In genomic region chr14:29109589-29109988, GRCh38 we compare ENCODE assay signal across 33 cellular contexts.
DNase-seq lines count a peak whose midpoint lies in the region; ATAC-seq, FAIRE-seq and TF ChIP-seq lines count a peak whose summit lies in the region.
"Had no signal": no experiment of that assay in that cellular context is flagged by ENCODE, and none has a peak within 500 bp of the region (broad histone marks: within the 10 kb centered on the region; RNA-seq: fewer than 3 reads in every experiment).

No MANE protein-coding gene starts in this region.

- no peaks in the 10 kb centered on the region for H3K9me1 ChIP-seq in K562 (ENCODE audit: control insufficient read depth, insufficient read depth, low read length)

- H3K4me2 ChIP-seq in HepG2 (ENCODE audit: low read depth, low read length) (no peak overlapping the region), A549 (no peak overlapping the region), K562 (ENCODE audit: insufficient read depth, low read length) (no peak overlapping the region)
- H3K4me2 ChIP-seq: BLaER1; BLaER1 treated with 17β-estradiol and CSF1 and Interleukin-3, amounts not matched to agents 10 nM and 100 nM had no signal

- H4K20me1 ChIP-seq in HepG2 (ENCODE audit: insufficient read depth, low read length) (no peaks in the 10 kb centered on the region), K562 (replicated peaks; ENCODE audit: control insufficient read depth, insufficient read depth, low read length) (no peaks in the 10 kb centered on the region)
- H4K20me1 ChIP-seq: BLaER1; BLaER1 treated with 17β-estradiol and CSF1 and Interleukin-3, amounts not matched to agents 10 nM and 100 nM had no signal

- H3K4me3 Mint-ChIP-seq in activated naive CD4-positive, alpha-beta T cell treated with anti-CD3 and anti-CD28 coated beads for 36 hours: no peak overlapping the region
- H3K4me3 Mint-ChIP-seq: B cell; CD14-positive monocyte; CD4-positive, alpha-beta memory T cell; CD4-positive, alpha-beta T cell; CD4-positive, CD25-positive, alpha-beta regulatory T cell; CD8-positive, alpha-beta memory T cell; CD8-positive, alpha-beta T cell had no signal

- H3K9me3 Mint-ChIP-seq in activated naive CD4-positive, alpha-beta T cell treated with anti-CD3 and anti-CD28 coated beads for 36 hours: peaks cover 7% of the 10 kb centered on the region

- TF ChIP-seq RAD21 in HepG2 (CRISPR knock-in tag; IDR thresholded peaks at IDR 0.05) (no peak), A549 (conservative IDR thresholded peaks at IDR 0.05 in 1 of 2, IDR thresholded peaks at IDR 0.05 in 1 of 2) (no peak), K562 (CRISPR knock-in tag; conservative IDR thresholded peaks at IDR 0.05 in 1 of 2, IDR thresholded peaks at IDR 0.05 in 1 of 2) (no peak)

- ATAC-seq in HepG2: no peak
- no peak for ATAC-seq in right lobe of liver
- ATAC-seq in A549: no peak
- ATAC-seq in K562: no peak
- ATAC-seq: CD8-positive, alpha-beta T cell had no signal

- BruUV-seq in HepG2 (replicated peaks; lab: Mats Ljungman, UMichigan) (no TSS peak), K562 (replicated peaks; lab: Mats Ljungman, UMichigan) (no TSS peak)

- no peak for DNase-seq in HepG2 (ENCODE audit: low spot score)
- DNase-seq in right lobe of liver: no peak
- DNase-seq in A549 (ENCODE audit: low read depth in 1 of 2, low spot score in 1 of 2): no peak
- DNase-seq in K562 (ENCODE audit: extremely low read depth in 1 of 4, low spot score in 3 of 4): no peak
- no peak for DNase-seq in activated naive CD4-positive, alpha-beta T cell treated with anti-CD3 and anti-CD28 coated beads for 36 hours
- DNase-seq in NCI-H1105 (lab: John Stamatoyannopoulos, UW): no peak
- DNase-seq: 8988T; ACHN; AML-193; BE2C; C1 segment of cervical spinal cord; Caco-2; Calu3; CD4-positive, alpha-beta memory T cell; CD4-positive, alpha-beta T cell; CD4-positive, CD25-positive, alpha-beta regulatory T cell; CD8-positive, alpha-beta memory T cell; CD8-positive, alpha-beta T cell; COR-L47; DMS 273 treated with DMSO at 0.1 percent for 48 hours; DMS153; DMS53; DMS79; DMS79 treated with DMSO at 0.1 percent for 48 hours; DND-41; EL had no signal

- H3K4me1 Mint-ChIP-seq in activated naive CD4-positive, alpha-beta T cell treated with anti-CD3 and anti-CD28 coated beads for 36 hours (ENCODE audit: low read depth): no peaks in the 10 kb centered on the region
- H3K4me1 Mint-ChIP-seq: B cell; CD14-positive monocyte; CD4-positive, alpha-beta memory T cell; CD4-positive, CD25-positive, alpha-beta regulatory T cell; CD8-positive, alpha-beta memory T cell had no signal

- POLR2A ChIA-PET in HepG2 (lab: Yijun Ruan, JAX) (no interaction called here), A549 (lab: Yijun Ruan, JAX) (no interaction called here), K562 (lab: Yijun Ruan, JAX) (no interaction called here)

- H2AFZ ChIP-seq in HepG2 (ENCODE audit: low read length) (no peak overlapping the region), K562 (ENCODE audit: low read depth, low read length) (no peak overlapping the region)

- no peaks in the 10 kb centered on the region for H3K36me3 Mint-ChIP-seq in activated naive CD4-positive, alpha-beta T cell treated with anti-CD3 and anti-CD28 coated beads for 36 hours (ENCODE audit: low read depth)
- H3K36me3 Mint-ChIP-seq: CD14-positive monocyte; CD4-positive, alpha-beta memory T cell; CD4-positive, CD25-positive, alpha-beta regulatory T cell; CD8-positive, alpha-beta memory T cell; CD8-positive, alpha-beta T cell had no signal

- H3K36me3 ChIP-seq in HepG2 (replicated peaks in 1 of 2; ENCODE audit: control insufficient read depth in 1 of 2, insufficient read depth in 2 of 2, low read length in 2 of 2): no peaks in the 10 kb centered on the region
- H3K36me3 ChIP-seq in right lobe of liver: no peaks in the 10 kb centered on the region
- H3K36me3 ChIP-seq in K562 (ENCODE audit: control insufficient read depth, insufficient read depth, low read length): no peaks in the 10 kb centered on the region
- H3K36me3 ChIP-seq: BE2C; BLaER1; BLaER1 treated with 17β-estradiol and CSF1 and Interleukin-3, amounts not matched to agents 10 nM and 100 nM had no signal

- no peaks in the 10 kb centered on the region for H3K27me3 ChIP-seq in HepG2 (ENCODE audit: control insufficient read depth in 1 of 2, insufficient read depth in 2 of 2, low read length in 2 of 2)
- no peaks in the 10 kb centered on the region for H3K27me3 ChIP-seq in right lobe of liver
- H3K27me3 ChIP-seq in K562 (ENCODE audit: control insufficient read depth in 2 of 2, insufficient read depth in 2 of 2, low read length in 2 of 2): no peaks in the 10 kb centered on the region
- H3K27me3 ChIP-seq: BE2C; BLaER1; BLaER1 treated with 17β-estradiol and CSF1 and Interleukin-3, amounts not matched to agents 10 nM and 100 nM had no signal

- H3K9me3 ChIP-seq in HepG2 (ENCODE audit: low read length) (peaks cover 74% of the 10 kb centered on the region), right lobe of liver (no peaks in the 10 kb centered on the region), A549 (no peaks in the 10 kb centered on the region), K562 (replicated peaks; ENCODE audit: control insufficient read depth, insufficient read depth, low read depth, low read length) (no peaks in the 10 kb centered on the region; the same call in 1 of the 2 replicates)
- H3K9me3 ChIP-seq: BE2C; BLaER1; BLaER1 treated with 17β-estradiol and CSF1 and Interleukin-3, amounts not matched to agents 10 nM and 100 nM; Caco-2 had no signal

- FAIRE-seq in HepG2 (lab: Jason Lieb, UNC) (no peak), A549 (lab: Jason Lieb, UNC) (no peak), K562 (lab: Jason Lieb, UNC) (no peak)
- FAIRE-seq: A204.1, D721Med had no signal

- no peaks in the 10 kb centered on the region for H3K27me3 Mint-ChIP-seq in activated naive CD4-positive, alpha-beta T cell treated with anti-CD3 and anti-CD28 coated beads for 36 hours (ENCODE audit: low read depth)
- H3K27me3 Mint-ChIP-seq: B cell; CD4-positive, alpha-beta memory T cell; CD4-positive, alpha-beta T cell; CD4-positive, CD25-positive, alpha-beta regulatory T cell; CD8-positive, alpha-beta memory T cell had no signal

- intact Hi-C loops in HepG2 (cut with micrococcal nuclease; ENCODE audit: unreplicated experiment): no loop called here
- intact Hi-C loops in right lobe of liver (cut with DNase I): no loop called here
- intact Hi-C loops in K562 (cut with micrococcal nuclease): no loop called here
- intact Hi-C loops in activated naive CD4-positive, alpha-beta T cell treated with anti-CD3 and anti-CD28 coated beads for 36 hours (cut with micrococcal nuclease): no loop called here

- WGBS in HepG2 (ENCODE audit: low lambda C conversion rate): 2% methylated on average over 1 of the region's 1 CpG
- 57% methylated on average over 1 of the region's 1 CpG for whole genome bisulfite sequencing in right lobe of liver (ENCODE audit: insufficient coverage, low coverage, low lambda C conversion rate, missing lambda C conversion rate)
- 14% methylated on average over 1 of the region's 1 CpG for whole genome bisulfite sequencing in A549 (ENCODE audit: missing lambda C conversion rate)
- 12% methylated on average over 1 of the region's 1 CpG for WGBS in K562 (ENCODE audit: insufficient coverage, low coverage, missing lambda C conversion rate)

- TF ChIP-seq POLR2A in HepG2 (IDR thresholded peaks at IDR 0.05; ENCODE audit: insufficient read depth in 1 of 2, low read depth in 2 of 2, low read length in 2 of 2) (no peak), right lobe of liver (IDR thresholded peaks at IDR 0.05) (no peak), A549 (IDR thresholded peaks at IDR 0.05; ENCODE audit: low read length) (no peak), K562 (conservative IDR thresholded peaks at IDR 0.05) (no peak)

- CTCF ChIA-PET in HepG2 (lab: Yijun Ruan, JAX; ENCODE audit: low intra/inter-chr PET ratio, low total read pairs) (no interaction called here), A549 (lab: Yijun Ruan, JAX) (no interaction called here), K562 (lab: Yijun Ruan, JAX; ENCODE audit: low intra/inter-chr PET ratio) (no interaction called here)
- CTCF ChIA-PET in activated naive CD4-positive, alpha-beta T cell treated with anti-CD3 and anti-CD28 coated beads for 36 hours (lab: Charles Lee): no interaction called here

- H3K4me1 ChIP-seq in HepG2 (ENCODE audit: insufficient read depth, low read length) (no peaks in the 10 kb centered on the region), right lobe of liver (no peaks in the 10 kb centered on the region), A549 (no peaks in the 10 kb centered on the region), K562 (replicated peaks in 1 of 2; ENCODE audit: control insufficient read depth in 2 of 2, insufficient read depth in 2 of 2, low read length in 2 of 2) (no peaks in the 10 kb centered on the region)
- H3K4me1 ChIP-seq: BE2C; BLaER1; BLaER1 treated with 17β-estradiol and CSF1 and Interleukin-3, amounts not matched to agents 10 nM and 100 nM; Caco-2 had no signal

- no peak overlapping the region for H3K27ac Mint-ChIP-seq in activated naive CD4-positive, alpha-beta T cell treated with anti-CD3 and anti-CD28 coated beads for 36 hours
- H3K27ac Mint-ChIP-seq: B cell; CD14-positive monocyte; CD4-positive, alpha-beta memory T cell; CD4-positive, alpha-beta T cell; CD4-positive, CD25-positive, alpha-beta regulatory T cell; CD8-positive, alpha-beta memory T cell; CD8-positive, alpha-beta T cell had no signal

- in situ Hi-C loops in HepG2 (cut with HindIII; ENCODE audit: extremely low pct_ligation_motif_present, low pct_unique_long_range_greater_than_20kb) (no loop called here), K562 (cut with MboI) (no loop called here)

- TF ChIP-seq EP300 in HepG2 (IDR thresholded peaks at IDR 0.05; ENCODE audit: low read depth in 2 of 2, low read length in 2 of 2) (no peak), HepG2 (CRISPR knock-in tag; IDR thresholded peaks at IDR 0.05; ENCODE audit: borderline replicate concordance) (no peak), A549 (IDR thresholded peaks at IDR 0.05) (no peak), K562 (IDR thresholded peaks at IDR 0.05; ENCODE audit: low read length) (no peak)

- no peak overlapping the region for H3K27ac ChIP-seq in HepG2 (ENCODE audit: extremely low read length, insufficient read depth, low read length)
- no peak overlapping the region for H3K27ac ChIP-seq in right lobe of liver
- H3K27ac ChIP-seq in A549: no peak overlapping the region
- H3K27ac ChIP-seq in K562 (ENCODE audit: extremely low read depth, low read depth, low read length): no peak overlapping the region
- H3K27ac ChIP-seq: 22Rv1; BLaER1; BLaER1 treated with 17β-estradiol and CSF1 and Interleukin-3, amounts not matched to agents 10 nM and 100 nM had no signal

- no peak for TF ChIP-seq CTCF in HepG2 (CRISPR knock-in tag; IDR thresholded peaks at IDR 0.05)
- no peak for TF ChIP-seq CTCF in right lobe of liver (IDR thresholded peaks at IDR 0.05)
- no peak for TF ChIP-seq CTCF in A549 (IDR thresholded peaks at IDR 0.05)
- no peak for TF ChIP-seq CTCF in K562 (IDR thresholded peaks at IDR 0.05 in 2 of 3, conservative IDR thresholded peaks at IDR 0.05 in 1 of 3; ENCODE audit: insufficient read depth in 2 of 3, low read depth in 1 of 3, low read length in 3 of 3)

- no peak overlapping the region for H3K9ac ChIP-seq in HepG2 (ENCODE audit: insufficient read depth, low read depth, low read length)
- no peak overlapping the region for H3K9ac ChIP-seq in K562 (ENCODE audit: insufficient read depth in 1 of 2, low read depth in 2 of 2, low read length in 2 of 2)
- H3K9ac ChIP-seq: BLaER1; BLaER1 treated with 17β-estradiol and CSF1 and Interleukin-3, amounts not matched to agents 10 nM and 100 nM had no signal

- H3K4me3 ChIP-seq in HepG2 (replicated peaks in 1 of 3; ENCODE audit: insufficient read depth in 1 of 3, low read depth in 2 of 3, low read length in 3 of 3): no peak overlapping the region
- H3K4me3 ChIP-seq in right lobe of liver: no peak overlapping the region
- no peak overlapping the region for H3K4me3 ChIP-seq in A549
- H3K4me3 ChIP-seq in K562: no peak overlapping the region
- H3K4me3 ChIP-seq: BLaER1; BLaER1 treated with 17β-estradiol and CSF1 and Interleukin-3, amounts not matched to agents 10 nM and 100 nM had no signal

- H3K79me2 ChIP-seq in HepG2 (ENCODE audit: insufficient read depth, low read length) (no peaks in the 10 kb centered on the region), K562 (ENCODE audit: control insufficient read depth, insufficient read depth, low read length) (no peaks in the 10 kb centered on the region)

Comparison
In these comparisons a context has a peak if more than half of its experiments do, and no peak if none do; other contexts are left out.
1. Of the 241 proteins assayed by ChIP-seq in both HepG2 and K562: peak only in HepG2: MAFF, MAFK and TCF7L2; only in K562: none; in both: none; in neither: 238.